ENCODE assay signal across 6 cellular contexts in genomic region chr2:129981689-129982088, GRCh38. TPM values are rescaled to one million over a fixed set of nuclear protein-coding genes. Genes with fewer than 3 reads are reported as not detected.
"Had no signal": no experiment of that assay in that cellular context is flagged by ENCODE, and none has a peak within 500 bp of the region (broad histone marks: within the 10 kb centered on the region; RNA-seq: fewer than 3 reads in every experiment).

No MANE protein-coding gene starts in this region.

RNA-seq across cellular contexts. Expression of gene RAB6C, which starts 2.2 kb away (rescaled TPM):
- total RNA-seq: activated CD8-positive, alpha-beta T cell treated with anti-CD3 and anti-CD28 coated beads for 36 hours; activated naive CD8-positive, alpha-beta T cell treated with anti-CD3 and anti-CD28 coated beads for 36 hours; activated T-helper 2 cell treated with anti-CD3 and anti-CD28 coated beads, Interferon-gamma antibody, Interleukin-2, Interleukin-4, amounts not matched to agents 10 μg/mL and 5 μg/mL and 100 μg/mL, durations not matched to agents 14 hours and 24 hours and 36 hours; OCI-LY7; SJCRH30; T-helper 1 cell treated with Interleukin-12 subunit alpha and Interleukin-12 subunit beta and Interleukin-4 antibody, amounts not matched to agents 30 ng/mL and 1 ng/mL, for 36 hours had no signal
